19 cellular contexts compared by ENCODE assay signal in genomic region chr9:3675964-3676363, GRCh38.
"Had no signal": no experiment of that assay in that cellular context is flagged by ENCODE, and none has a peak within 500 bp of the region (broad histone marks: within the 10 kb centered on the region; RNA-seq: fewer than 3 reads in every experiment).

No MANE protein-coding gene starts in this region.

- H3K4me3 ChIP-seq: esophagus muscularis mucosa, gastrocnemius medialis, left ventricle myocardium inferior, lower lobe of right lung, psoas muscle, stomach, thoracic aorta had no signal

- H3K4me1 Mint-ChIP-seq: naive thymus-derived CD4-positive, alpha-beta T cell had no signal

- H3K27me3 Mint-ChIP-seq: effector memory CD8-positive, alpha-beta T cell; naive thymus-derived CD4-positive, alpha-beta T cell had no signal

- DNase-seq: effector memory CD8-positive, alpha-beta T cell; gastrocnemius medialis; islet precursor cell; left ventricle myocardium inferior; lower lobe of right lung; mesendoderm; naive thymus-derived CD4-positive, alpha-beta T cell; nephron progenitor cell; psoas muscle; retina; stimulated activated CD4-positive, alpha-beta T cell treated with anti-CD3 and anti-CD28 coated beads, Interleukin-2, amount 100 ng/mL, for 24 hours; stimulated activated CD4-positive, alpha-beta T cell treated with anti-CD3 and anti-CD28 coated beads, Interleukin-4, amount 100 ng/mL, for 4 hours; stimulated activated naive CD4-positive, alpha-beta T cell; stomach; substantia nigra had no signal

- H3K9me3 ChIP-seq: esophagus muscularis mucosa, gastrocnemius medialis, left ventricle myocardium inferior, lower lobe of right lung, neutrophil, psoas muscle, stomach, thoracic aorta had no signal

- H3K27ac ChIP-seq: epithelial cell of prostate, esophagus muscularis mucosa, gastrocnemius medialis, left ventricle myocardium inferior, lower lobe of right lung, neutrophil, psoas muscle, stomach, thoracic aorta had no signal

- H3K27me3 ChIP-seq: esophagus muscularis mucosa, gastrocnemius medialis, neutrophil, stomach had no signal

- H3K27ac Mint-ChIP-seq: effector memory CD8-positive, alpha-beta T cell; nephron progenitor cell had no signal

- H3K9me3 Mint-ChIP-seq: effector memory CD8-positive, alpha-beta T cell; naive thymus-derived CD4-positive, alpha-beta T cell; nephron progenitor cell had no signal

- H3K36me3 ChIP-seq: esophagus muscularis mucosa, gastrocnemius medialis, left ventricle myocardium inferior, lower lobe of right lung, neutrophil, stomach had no signal

- H3K4me1 ChIP-seq: esophagus muscularis mucosa, gastrocnemius medialis, left ventricle myocardium inferior, lower lobe of right lung, psoas muscle, stomach had no signal

- H3K4me3 Mint-ChIP-seq: effector memory CD8-positive, alpha-beta T cell; naive thymus-derived CD4-positive, alpha-beta T cell; nephron progenitor cell had no signal
